Comparison of ENCODE assay signal across 1 cellular context in genomic region chr16:61872778-61873119, GRCh38.
TF ChIP-seq lines count a peak whose summit lies in the region.

No MANE protein-coding gene starts in this region.

TF ChIP-seq in GM23338, 12 proteins besides CTCF, POLR2A, EP300 and RAD21 (continued from another document):
- no peak for TF ChIP-seq ZNF462 (CRISPR knock-in tag; IDR thresholded peaks at IDR 0.05)
- no peak for TF ChIP-seq ETS1 (IDR thresholded peaks at IDR 0.05)
- TF ChIP-seq EZH2 (IDR thresholded peaks at IDR 0.05; ENCODE audit: low read depth, unreplicated experiment), result no peak
- TF ChIP-seq EZH2phosphoT487 (IDR thresholded peaks at IDR 0.05; ENCODE audit: unreplicated experiment), result no peak
